In the genomic region with DNA sequence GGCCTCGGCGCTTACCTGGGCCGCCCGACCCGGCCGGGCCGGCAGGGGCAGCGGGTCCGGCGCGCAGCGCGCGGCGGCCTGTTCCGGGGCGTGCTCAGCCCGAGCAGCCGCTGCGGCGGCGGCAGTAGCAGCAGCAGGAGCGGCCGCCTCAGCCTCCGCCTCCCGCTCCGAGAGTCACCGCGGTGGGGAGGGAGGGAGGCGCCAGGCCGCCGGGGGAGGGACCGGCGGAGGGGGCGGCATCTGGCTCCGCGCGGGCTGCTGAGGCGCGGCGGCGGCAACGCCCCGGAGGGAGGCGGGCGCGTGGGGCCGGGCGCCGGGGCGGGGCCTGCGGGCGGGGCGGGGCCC, we compare ENCODE assay signal across 8 cellular contexts. TPM values are rescaled to one million over a fixed set of nuclear protein-coding genes. Genes with fewer than 3 reads are reported as not detected.
DNase-seq lines count a peak whose midpoint lies in the region; ATAC-seq and TF ChIP-seq lines count a peak whose summit lies in the region.

A gene with protein sequence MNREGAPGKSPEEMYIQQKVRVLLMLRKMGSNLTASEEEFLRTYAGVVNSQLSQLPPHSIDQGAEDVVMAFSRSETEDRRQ (minus strand): TSS at position 190 of the 345 bp plus-strand sequence. CDS start 38,205 bp downstream, outside the sequence.

- H3K27ac Mint-ChIP-seq in activated CD4-positive, alpha-beta memory T cell treated with anti-CD3 and anti-CD28 coated beads for 36 hours: peak within 1 kb of the TSS; percentile 94

- H3K9me3 ChIP-seq in heart right ventricle: no peaks in the 10 kb centered on the region

- H3K4me1 ChIP-seq in heart right ventricle: peaks cover 5 to 70% (median 34%) of the 10 kb centered on the region in 9 donors

- no peaks in the 10 kb centered on the region for H3K27me3 Mint-ChIP-seq in activated CD4-positive, alpha-beta memory T cell treated with anti-CD3 and anti-CD28 coated beads for 36 hours

- POLR2A ChIA-PET in activated CD4-positive, alpha-beta memory T cell treated with anti-CD3 and anti-CD28 coated beads for 36 hours (lab: Charles Lee): no interaction called here

- no peak for TF ChIP-seq CTCF in AG09309 (IDR thresholded peaks at IDR 0.05; ENCODE audit: control insufficient read depth, insufficient read depth, low read depth, low read length, missing control alignments)
- TF ChIP-seq CTCF in heart right ventricle (IDR thresholded peaks at IDR 0.05): no peak
- no peak for TF ChIP-seq CTCF in retinal pigment epithelial cell (conservative IDR thresholded peaks at IDR 0.05; ENCODE audit: low read depth, low read length)

- ATAC-seq in HG03432 (IDR thresholded peaks at IDR 0.05; ENCODE audit: unreplicated experiment) (peak; percentile 79), heart right ventricle (no peak)

- no peaks in the 10 kb centered on the region for H3K9me3 Mint-ChIP-seq in activated CD4-positive, alpha-beta memory T cell treated with anti-CD3 and anti-CD28 coated beads for 36 hours

- H3K36me3 Mint-ChIP-seq in activated CD4-positive, alpha-beta memory T cell treated with anti-CD3 and anti-CD28 coated beads for 36 hours: no peaks in the 10 kb centered on the region

- intact Hi-C loops in activated CD4-positive, alpha-beta memory T cell treated with anti-CD3 and anti-CD28 coated beads for 36 hours (cut with micrococcal nuclease): loop anchor here (1.0 to 10.0 kb wide), 6 partner anchors 33 to 785 kb away; a partner anchor contains a TSS
- intact Hi-C loops in heart right ventricle (cut with DNase I): loop anchor here in 7 of 10 donors (1.0 to 10.0 kb wide), 7 partner anchors 9 to 125 kb away; no protein-coding TSS in a partner anchor

- H3K36me3 ChIP-seq in heart right ventricle: peaks cover 0 to 4% (median 0%) of the 10 kb centered on the region in 9 donors

- 1 to 2% methylated on average over 22 to 52 of the region's 54 CpGs for WGBS in heart right ventricle, 2 donors

- H3K4me1 Mint-ChIP-seq in activated CD4-positive, alpha-beta memory T cell treated with anti-CD3 and anti-CD28 coated beads for 36 hours (ENCODE audit: low read depth): peaks cover 32% of the 10 kb centered on the region

- peak within 1 kb of the TSS; percentile 88 to 99 (median 94) for H3K27ac ChIP-seq in heart right ventricle

- no peak for DNase-seq in AG09309 (ENCODE audit: low read depth)
- DNase-seq in GM19238 (ENCODE audit: insufficient read length, low spot score): peak; percentile 92
- no peak for DNase-seq in activated CD4-positive, alpha-beta memory T cell treated with anti-CD3 and anti-CD28 coated beads for 36 hours
- no peak for DNase-seq in heart right ventricle
- no peak for DNase-seq in retinal pigment epithelial cell (ENCODE audit: low read depth)
- no peak for DNase-seq in DMS 273 treated with DMSO at 0.1 percent for 48 hours (lab: John Stamatoyannopoulos, UW)
- no peak for DNase-seq in activated effector memory CD4-positive, alpha-beta T cell treated with anti-CD3 and anti-CD28 coated beads, Interleukin-2, amount 50 U/mL, for 16 hours

- peak within 1 kb of the TSS; percentile 94 for H3K4me3 Mint-ChIP-seq in activated CD4-positive, alpha-beta memory T cell treated with anti-CD3 and anti-CD28 coated beads for 36 hours

- no peaks in the 10 kb centered on the region for H3K27me3 ChIP-seq in heart right ventricle

- CTCF ChIA-PET in activated CD4-positive, alpha-beta memory T cell treated with anti-CD3 and anti-CD28 coated beads for 36 hours (lab: Charles Lee): no interaction called here

- H3K4me3 ChIP-seq in AG09309 (ENCODE audit: control insufficient read depth, low read depth, low read length): peak within 1 kb of the TSS; percentile 90
- H3K4me3 ChIP-seq in heart right ventricle: peak within 1 kb of the TSS; percentile 75 to 99 (median 89)
- peak within 1 kb of the TSS; percentile 75 for H3K4me3 ChIP-seq in retinal pigment epithelial cell (ENCODE audit: low read length)

RNA-seq across cellular contexts. Expression of the gene that starts here (rescaled TPM):
- total RNA-seq in activated CD4-positive, alpha-beta memory T cell treated with anti-CD3 and anti-CD28 coated beads for 36 hours: 10 to 100 TPM; 11.0 to 13.2 TPM
- 10 to 100 TPM; 26.5 to 69.4 (median 37.3) TPM for total RNA-seq in heart right ventricle
- 10 to 100 TPM; 26.6 to 43.5 TPM for polyA plus RNA-seq in heart right ventricle
